In genomic region chr3:187773233-187773962, GRCh38 we compare ENCODE assay signal across 10 cellular contexts. TPM values are rescaled to one million over a fixed set of nuclear protein-coding genes. Genes with fewer than 3 reads are reported as not detected.
DNase-seq lines count a peak whose midpoint lies in the region; ATAC-seq and TF ChIP-seq lines count a peak whose summit lies in the region.
"Had no signal": no experiment of that assay in that cellular context is flagged by ENCODE, and none has a peak within 500 bp of the region (broad histone marks: within the 10 kb centered on the region; RNA-seq: fewer than 3 reads in every experiment).

No MANE protein-coding gene starts in this region.

- DNase-seq in left lung = no peak
- DNase-seq in NCI-H748 treated with DMSO at 0.1 percent for 48 hours (lab: John Stamatoyannopoulos, UW) = no peak
- DNase-seq in SJCRH30 = no peak
- DNase-seq in AG08395 (ENCODE audit: low spot score) = no peak
- no peak for DNase-seq in NCI-H1694 treated with DMSO at 0.1 percent for 48 hours (lab: John Stamatoyannopoulos, UW)
- DNase-seq: NCI-H446, occipital lobe had no signal

- ATAC-seq in GM18858 (IDR thresholded peaks at IDR 0.05; ENCODE audit: unreplicated experiment) (peak; percentile 59), GM21786 (IDR thresholded peaks at IDR 0.05; ENCODE audit: unreplicated experiment) (peak; percentile 75), HG03565 (IDR thresholded peaks at IDR 0.05; ENCODE audit: unreplicated experiment) (peak; percentile 63), left lung (peak; percentile 66)

- H3K27me3 ChIP-seq in left lung (no peaks in the 10 kb centered on the region), SJCRH30 (no peaks in the 10 kb centered on the region)

- H3K4me1 ChIP-seq in left lung = peaks cover 0 to 35% of the 10 kb centered on the region in 2 donors
- no peaks in the 10 kb centered on the region for H3K4me1 ChIP-seq in SJCRH30

- no peak overlapping the region for H3K4me3 ChIP-seq in left lung
- no peak overlapping the region for H3K4me3 ChIP-seq in SJCRH30

- peak overlapping the region in 1 of 2 donors; percentile 54 for H3K27ac ChIP-seq in left lung
- H3K27ac ChIP-seq in SJCRH30 = no peak overlapping the region

- H3K9me3 ChIP-seq in left lung (no peaks in the 10 kb centered on the region), SJCRH30 (replicated peaks) (no peaks in the 10 kb centered on the region)

- H3K36me3 ChIP-seq in left lung (no peaks in the 10 kb centered on the region), SJCRH30 (no peaks in the 10 kb centered on the region)

- no peak for TF ChIP-seq CTCF in left lung (IDR thresholded peaks at IDR 0.05)

- intact Hi-C loops in left lung (cut with DNase I) = no loop called here

RNA-seq across cellular contexts. Expression of gene BCL6, which starts 28.1 kb away (rescaled TPM):
- total RNA-seq in left lung = 100 to 1,000 TPM in 1 of 2 donors, 10 to 100 TPM in 1; 79.9 to 160 TPM
- 0.65 and 0.76 TPM in 2 replicates for total RNA-seq in SJCRH30 (2014; rRNA removed; shearing (Covaris generic))

Comparison
In these comparisons a context has a peak if more than half of its experiments do, and no peak if none do; other contexts are left out.
1. RNA of gene BCL6, which starts 28.1 kb away (total RNA-seq): 79.9 to 160 TPM in left lung; 0.65 to 0.76 TPM in SJCRH30; every median in the first group is over 10 times any median in the second.
2. Peak in every context shown above with its lines, with median percentiles within 50 percentile points of each other: ATAC-seq.